In genomic region chr3:25497096-25497495, GRCh38 we compare ENCODE assay signal across 25 cellular contexts.
DNase-seq lines count a peak whose midpoint lies in the region; ATAC-seq, FAIRE-seq and TF ChIP-seq lines count a peak whose summit lies in the region.
"Had no signal": no experiment of that assay in that cellular context is flagged by ENCODE, and none has a peak within 500 bp of the region (broad histone marks: within the 10 kb centered on the region; RNA-seq: fewer than 3 reads in every experiment).

No MANE protein-coding gene starts in this region.

- H3K4me2 ChIP-seq in astrocyte (ENCODE audit: low read length) (no peak overlapping the region), osteoblast (ENCODE audit: insufficient read depth, low read length) (no peak overlapping the region), smooth muscle cell (no peak overlapping the region)
- H3K4me2 ChIP-seq: A549; BLaER1 treated with 17β-estradiol and CSF1 and Interleukin-3, amounts not matched to agents 10 nM and 100 nM had no signal

- DNase-seq in Calu3 (no peak), astrocyte (ENCODE audit: low read depth) (no peak), osteoblast (ENCODE audit: insufficient read length, low spot score, missing footprints) (no peak), smooth muscle cell (lab: John Stamatoyannopoulos, UW; ENCODE audit: unreplicated experiment) (no peak), RPMI8226 (no peak), dedifferentiated amniotic fluid mesenchymal stem cell (ENCODE audit: extremely low spot score) (no peak)
- DNase-seq: AML-193; Caco-2; CD4-positive, alpha-beta T cell; CD8-positive, alpha-beta T cell; DMS 273 treated with DMSO at 0.1 percent for 48 hours; DMS153; DMS53; DMS79; DND-41; EL; GF-D8 had no signal

- H3K27me3 Mint-ChIP-seq in Calu3 (ENCODE audit: unreplicated experiment) (no peaks in the 10 kb centered on the region), astrocyte (ENCODE audit: low read depth, unreplicated experiment) (no peaks in the 10 kb centered on the region)
- H3K27me3 Mint-ChIP-seq: B cell had no signal

- H3F3A ChIP-seq in smooth muscle cell (ENCODE audit: low read depth) = peaks cover 17% of the 10 kb centered on the region

- H3K9me3 ChIP-seq in astrocyte (ENCODE audit: insufficient read depth, low read depth, low read length) (no peaks in the 10 kb centered on the region), osteoblast (ENCODE audit: low read depth, low read length) (no peaks in the 10 kb centered on the region), smooth muscle cell (replicated peaks; ENCODE audit: low read depth) (peaks cover 14% of the 10 kb centered on the region)

- H3K4me1 ChIP-seq in astrocyte (ENCODE audit: insufficient read depth, low read length) = peaks cover 42% of the 10 kb centered on the region
- peaks cover 52% of the 10 kb centered on the region for H3K4me1 ChIP-seq in osteoblast (ENCODE audit: insufficient read depth, low read length)
- H3K4me1 ChIP-seq in smooth muscle cell (ENCODE audit: low read depth) = peaks cover 6% of the 10 kb centered on the region
- H3K4me1 ChIP-seq: A549; BLaER1 treated with 17β-estradiol and CSF1 and Interleukin-3, amounts not matched to agents 10 nM and 100 nM; Caco-2 had no signal

- H3K9me3 Mint-ChIP-seq in Calu3 (ENCODE audit: low read depth, unreplicated experiment) (peaks cover 16% of the 10 kb centered on the region), astrocyte (ENCODE audit: unreplicated experiment) (peaks cover 55% of the 10 kb centered on the region)

- H2AFZ ChIP-seq in astrocyte (ENCODE audit: low read depth, low read length) = no peak overlapping the region
- H2AFZ ChIP-seq in osteoblast (ENCODE audit: low read length) = no peak overlapping the region
- H2AFZ ChIP-seq in smooth muscle cell (ENCODE audit: low read depth) = no peak overlapping the region

- peak overlapping the region; percentile 14 for H3K27ac ChIP-seq in astrocyte (ENCODE audit: low read depth, low read length)
- peak overlapping the region; percentile 68 for H3K27ac ChIP-seq in osteoblast (ENCODE audit: low read depth, low read length)
- peak overlapping the region; percentile 17 for H3K27ac ChIP-seq in smooth muscle cell (ENCODE audit: low read depth)
- H3K27ac ChIP-seq: 22Rv1; BLaER1 treated with 17β-estradiol and CSF1 and Interleukin-3, amounts not matched to agents 10 nM and 100 nM; C4-2B had no signal

- peaks cover 9% of the 10 kb centered on the region for H3K36me3 Mint-ChIP-seq in Calu3 (ENCODE audit: insufficient read depth, unreplicated experiment)
- peaks cover 3% of the 10 kb centered on the region for H3K36me3 Mint-ChIP-seq in astrocyte (ENCODE audit: low read depth, unreplicated experiment)
- H3K36me3 Mint-ChIP-seq: CD8-positive, alpha-beta T cell had no signal

- BruUV-seq in Calu3 (replicated peaks; lab: Mats Ljungman, UMichigan) = no TSS peak

- H3K36me3 ChIP-seq in astrocyte (ENCODE audit: insufficient read depth, low read length) = peaks cover 3% of the 10 kb centered on the region
- peaks cover 4% of the 10 kb centered on the region for H3K36me3 ChIP-seq in osteoblast (ENCODE audit: insufficient read depth, low read length)
- H3K36me3 ChIP-seq in smooth muscle cell (ENCODE audit: low read depth) = peaks cover 19% of the 10 kb centered on the region

- H3K79me2 ChIP-seq in astrocyte (ENCODE audit: insufficient read depth, low read length) (peaks cover 46% of the 10 kb centered on the region), osteoblast (ENCODE audit: insufficient read depth, low read length) (no peaks in the 10 kb centered on the region), smooth muscle cell (ENCODE audit: low read depth) (peaks cover 71% of the 10 kb centered on the region)

- intact Hi-C loops in Calu3 (cut with micrococcal nuclease; ENCODE audit: unreplicated experiment) = no loop called here

- FAIRE-seq in astrocyte (lab: Jason Lieb, UNC) = no peak
- FAIRE-seq: A549, G401.6, GM12891 had no signal

- H3K4me3 Mint-ChIP-seq in Calu3 (ENCODE audit: low read depth, unreplicated experiment) = no peak overlapping the region
- no peak overlapping the region for H3K4me3 Mint-ChIP-seq in astrocyte (ENCODE audit: unreplicated experiment)
- H3K4me3 Mint-ChIP-seq: B cell; CD4-positive, alpha-beta T cell; CD8-positive, alpha-beta T cell had no signal

- H3K9ac ChIP-seq in astrocyte (ENCODE audit: low read length) = no peak overlapping the region
- no peak overlapping the region for H3K9ac ChIP-seq in smooth muscle cell (ENCODE audit: low read depth)
- H3K9ac ChIP-seq: BLaER1 treated with 17β-estradiol and CSF1 and Interleukin-3, amounts not matched to agents 10 nM and 100 nM had no signal

- CTCF ChIA-PET in Calu3 (lab: Charles Lee) = no interaction called here

- H3K4me3 ChIP-seq in astrocyte (ENCODE audit: insufficient read depth, low read depth, low read length) = no peak overlapping the region
- no peak overlapping the region for H3K4me3 ChIP-seq in osteoblast (ENCODE audit: insufficient read depth, low read length)
- H3K4me3 ChIP-seq in smooth muscle cell = no peak overlapping the region
- H3K4me3 ChIP-seq: A549; BLaER1 treated with 17β-estradiol and CSF1 and Interleukin-3, amounts not matched to agents 10 nM and 100 nM had no signal

- H3K27me3 ChIP-seq in astrocyte (ENCODE audit: insufficient read depth, low read length) = no peaks in the 10 kb centered on the region
- H3K27me3 ChIP-seq in osteoblast (ENCODE audit: insufficient read depth, low read length) = no peaks in the 10 kb centered on the region
- H3K27me3 ChIP-seq in smooth muscle cell (ENCODE audit: low read depth) = no peaks in the 10 kb centered on the region
- H3K27me3 ChIP-seq: BLaER1 treated with 17β-estradiol and CSF1 and Interleukin-3, amounts not matched to agents 10 nM and 100 nM had no signal

- no peak for ATAC-seq in GM19035 (IDR thresholded peaks at IDR 0.05; ENCODE audit: unreplicated experiment)
- ATAC-seq: A549; CD8-positive, alpha-beta T cell had no signal

- H3K4me1 Mint-ChIP-seq in Calu3 (ENCODE audit: low read depth, unreplicated experiment) = peaks cover 7% of the 10 kb centered on the region
- no peaks in the 10 kb centered on the region for H3K4me1 Mint-ChIP-seq in astrocyte (ENCODE audit: low read depth, unreplicated experiment)
- H3K4me1 Mint-ChIP-seq: B cell had no signal

- peak overlapping the region; percentile 37 for H3K27ac Mint-ChIP-seq in Calu3 (ENCODE audit: unreplicated experiment)
- H3K27ac Mint-ChIP-seq in astrocyte (ENCODE audit: unreplicated experiment) = no peak overlapping the region
- H3K27ac Mint-ChIP-seq: B cell; CD4-positive, alpha-beta T cell; CD8-positive, alpha-beta T cell had no signal

- WGBS in smooth muscle cell (ENCODE audit: low lambda C conversion rate) = 97% methylated on average over 10 of the region's 10 CpGs

- TF ChIP-seq CTCF in Calu3 (IDR thresholded peaks at IDR 0.05; ENCODE audit: unreplicated experiment) (no peak), astrocyte (IDR thresholded peaks at IDR 0.05; ENCODE audit: insufficient read depth, low read depth, low read length) (no peak), osteoblast (IDR thresholded peaks at IDR 0.05; ENCODE audit: extremely low read depth, low read depth, low read length) (no peak), smooth muscle cell (IDR thresholded peaks at IDR 0.05; ENCODE audit: borderline replicate concordance, insufficient read depth, poor library complexity, severe bottlenecking) (no peak)

- H4K20me1 ChIP-seq in astrocyte (ENCODE audit: insufficient read depth, low read length) = no peaks in the 10 kb centered on the region
- H4K20me1 ChIP-seq in osteoblast (ENCODE audit: insufficient read depth, low read length) = no peaks in the 10 kb centered on the region
- no peaks in the 10 kb centered on the region for H4K20me1 ChIP-seq in smooth muscle cell (ENCODE audit: low read depth)
- H4K20me1 ChIP-seq: BLaER1 treated with 17β-estradiol and CSF1 and Interleukin-3, amounts not matched to agents 10 nM and 100 nM had no signal

Comparison
In these comparisons a context has a peak if more than half of its experiments do, and no peak if none do; other contexts are left out.
1. H3K27ac ChIP-seq: peak in every context shown above with its lines; median percentile 68 in osteoblast; 17 in smooth muscle cell; 14 in astrocyte.